ENCODE assay signal across 17 cellular contexts in the genomic region with DNA sequence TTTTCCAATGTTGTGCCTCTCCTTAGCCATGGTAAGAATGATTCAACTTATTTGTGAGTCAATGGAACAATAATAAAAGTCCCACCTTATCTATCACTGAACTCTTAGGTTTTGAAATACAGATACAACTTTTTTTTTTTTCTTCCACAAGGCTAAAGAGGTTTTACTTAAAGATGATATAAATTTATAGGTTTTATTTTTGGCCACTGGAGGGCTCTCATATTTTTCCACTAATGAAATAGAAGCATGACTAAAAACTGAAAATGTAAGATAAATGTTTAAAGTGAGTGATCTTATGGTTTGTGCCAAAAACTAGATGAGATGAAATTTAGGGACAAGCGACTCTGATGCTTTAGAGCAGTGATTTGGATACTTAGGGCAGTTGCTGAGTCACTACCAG.
DNase-seq lines count a peak whose midpoint lies in the region; ATAC-seq and TF ChIP-seq lines count a peak whose summit lies in the region.
"Had no signal": no experiment of that assay in that cellular context is flagged by ENCODE, and none has a peak within 500 bp of the region (broad histone marks: within the 10 kb centered on the region; RNA-seq: fewer than 3 reads in every experiment).

No MANE protein-coding gene starts in this region.

- no peak for TF ChIP-seq RAD21 in SK-N-SH (IDR thresholded peaks at IDR 0.05; ENCODE audit: low read length)

- no peak overlapping the region for H3K9ac ChIP-seq in SK-N-SH

- no peaks in the 10 kb centered on the region for H3K9me2 ChIP-seq in SK-N-SH
- no peaks in the 10 kb centered on the region for H3K9me2 ChIP-seq in PC-9 (ENCODE audit: insufficient read depth)

- intact Hi-C loops in PC-9 (cut with micrococcal nuclease; ENCODE audit: unreplicated experiment) (no loop called here), Calu3 (cut with micrococcal nuclease; ENCODE audit: unreplicated experiment) (loop anchor here (10.0 kb wide), 2 partner anchors 794 to 964 kb away; no protein-coding TSS in a partner anchor)

- H3F3A ChIP-seq in SK-N-SH (replicated peaks; ENCODE audit: insufficient read depth) = no peaks in the 10 kb centered on the region
- no peaks in the 10 kb centered on the region for H3F3A ChIP-seq in PC-9 (ENCODE audit: insufficient read depth, low read depth)

- H3K36me3 Mint-ChIP-seq in type B pancreatic cell (no peaks in the 10 kb centered on the region), Calu3 (ENCODE audit: insufficient read depth, unreplicated experiment) (no peaks in the 10 kb centered on the region)

- no peaks in the 10 kb centered on the region for H3K27me3 ChIP-seq in SK-N-SH (ENCODE audit: insufficient read depth)
- H3K27me3 ChIP-seq in PC-9 (ENCODE audit: insufficient read depth, low read depth) = no peaks in the 10 kb centered on the region
- H3K27me3 ChIP-seq: gastroesophageal sphincter had no signal

- H2AFZ ChIP-seq in SK-N-SH (ENCODE audit: low read depth) = no peak overlapping the region
- H2AFZ ChIP-seq in PC-9 = no peak overlapping the region

- H3K4me3 Mint-ChIP-seq in type B pancreatic cell (no peak overlapping the region), Calu3 (ENCODE audit: low read depth, unreplicated experiment) (no peak overlapping the region)
- H3K4me3 Mint-ChIP-seq: activated naive CD4-positive, alpha-beta T cell treated with anti-CD3 and anti-CD28 coated beads for 36 hours had no signal

- H3K27ac ChIP-seq in SK-N-SH (ENCODE audit: low read depth in 2 of 2, low read length in 1 of 2) (no peak overlapping the region), PC-9 (no peak overlapping the region)
- H3K27ac ChIP-seq: gastroesophageal sphincter had no signal

- H3K27me3 Mint-ChIP-seq in type B pancreatic cell (peaks cover 2% of the 10 kb centered on the region), Calu3 (ENCODE audit: unreplicated experiment) (no peaks in the 10 kb centered on the region)

- H3K9me3 Mint-ChIP-seq in type B pancreatic cell (peaks cover 5% of the 10 kb centered on the region), Calu3 (ENCODE audit: low read depth, unreplicated experiment) (no peaks in the 10 kb centered on the region)

- no TSS peak for BruUV-seq in PC-9 (replicated peaks; lab: Mats Ljungman, UMichigan)
- BruUV-seq in Calu3 (replicated peaks; lab: Mats Ljungman, UMichigan) = no TSS peak

- H3K4me1 ChIP-seq in SK-N-SH (ENCODE audit: control insufficient read depth in 1 of 2, insufficient read depth in 2 of 2, low read depth in 1 of 2, low read length in 1 of 2) = no peaks in the 10 kb centered on the region
- H3K4me1 ChIP-seq in PC-9 (replicated peaks; ENCODE audit: insufficient read depth) = no peaks in the 10 kb centered on the region
- H3K4me1 ChIP-seq: gastroesophageal sphincter had no signal

- WGBS in SK-N-SH (ENCODE audit: low lambda C conversion rate) = 3% methylated on average over 1 of the region's 1 CpG

- H3K4me3 ChIP-seq in SK-N-SH (ENCODE audit: low read depth in 2 of 2, low read length in 1 of 2) = no peak overlapping the region
- H3K4me3 ChIP-seq in PC-9 = no peak overlapping the region
- H3K4me3 ChIP-seq: gastroesophageal sphincter had no signal

- H3K27ac Mint-ChIP-seq in type B pancreatic cell = no peak overlapping the region
- H3K27ac Mint-ChIP-seq in Calu3 (ENCODE audit: unreplicated experiment) = no peak overlapping the region
- H3K27ac Mint-ChIP-seq: activated naive CD4-positive, alpha-beta T cell treated with anti-CD3 and anti-CD28 coated beads for 36 hours had no signal

- CTCF ChIA-PET in SK-N-SH (lab: Yijun Ruan, JAX) = interaction anchor here (0.7 to 1.2 kb wide), 2 partner anchors 10 to 967 kb away, joined by 3 to 5 read pairs; no protein-coding TSS in a partner anchor
- CTCF ChIA-PET in PC-9 (lab: Charles Lee) = no interaction called here
- CTCF ChIA-PET in Calu3 (lab: Charles Lee) = no interaction called here

- no peak overlapping the region for H3K4me2 ChIP-seq in SK-N-SH
- H3K4me2 ChIP-seq in PC-9 = no peak overlapping the region

- no peak for ATAC-seq in SK-N-SH treated with all-trans-retinoic acid at 6 μM for 48 hours
- ATAC-seq in GM19463 (IDR thresholded peaks at IDR 0.05; ENCODE audit: unreplicated experiment) = no peak
- ATAC-seq: gastroesophageal sphincter, left lobe of liver had no signal

- POLR2A ChIA-PET in SK-N-SH (lab: Yijun Ruan, JAX) = no interaction called here
- POLR2A ChIA-PET in PC-9 (lab: Charles Lee; ENCODE audit: unreplicated experiment) = no interaction called here

- H3K9me3 ChIP-seq in SK-N-SH (no peaks in the 10 kb centered on the region), PC-9 (ENCODE audit: insufficient read depth, low read depth) (no peaks in the 10 kb centered on the region)
- H3K9me3 ChIP-seq: gastroesophageal sphincter had no signal

- TF ChIP-seq EP300 in SK-N-SH (IDR thresholded peaks at IDR 0.05; ENCODE audit: borderline replicate concordance in 1 of 2, low read depth in 1 of 2, low read length in 1 of 2) = no peak

- H3K36me3 ChIP-seq in SK-N-SH (replicated peaks in 1 of 2; ENCODE audit: control insufficient read depth in 1 of 2, insufficient read depth in 2 of 2, low read length in 1 of 2) (no peaks in the 10 kb centered on the region), PC-9 (ENCODE audit: low read depth) (no peaks in the 10 kb centered on the region)
- H3K36me3 ChIP-seq: gastroesophageal sphincter had no signal

- H4K20me1 ChIP-seq in SK-N-SH (ENCODE audit: insufficient read depth) (no peaks in the 10 kb centered on the region), PC-9 (ENCODE audit: insufficient read depth) (no peaks in the 10 kb centered on the region)

- DNase-seq in SK-N-SH = no peak
- DNase-seq in PC-9 = no peak
- DNase-seq in fibroblast of gingiva (ENCODE audit: low read depth) = peak; percentile 34
- DNase-seq in type B pancreatic cell (ENCODE audit: extremely low spot score, unreplicated experiment) = no peak
- DNase-seq in COLO668 (lab: John Stamatoyannopoulos, UW; ENCODE audit: unreplicated experiment) = no peak
- no peak for DNase-seq in Calu3
- DNase-seq: activated CD8-positive, alpha-beta memory T cell treated with anti-CD3 and anti-CD28 coated beads for 24 hours; activated naive CD4-positive, alpha-beta T cell treated with anti-CD3 and anti-CD28 coated beads for 36 hours; H7; NCI-H1436 treated with DMSO at 0.1 percent for 48 hours; nucleus accumbens; T-helper 2 cell; trophoblast cell had no signal

- H3K79me2 ChIP-seq in SK-N-SH (ENCODE audit: insufficient read depth) = no peaks in the 10 kb centered on the region
- H3K79me2 ChIP-seq in PC-9 (ENCODE audit: low read depth) = no peaks in the 10 kb centered on the region

- peak; percentile 46; the same call in 1 of the 2 replicates for TF ChIP-seq CTCF in SK-N-SH (IDR thresholded peaks at IDR 0.05)
- peak; percentile 47; the same call in 1 of the 2 replicates for TF ChIP-seq CTCF in PC-9 (conservative IDR thresholded peaks at IDR 0.05)
- peak; percentile 55 for TF ChIP-seq CTCF in type B pancreatic cell (conservative IDR thresholded peaks at IDR 0.05)
- TF ChIP-seq CTCF in Calu3 (IDR thresholded peaks at IDR 0.05; ENCODE audit: unreplicated experiment) = no peak

- H3K4me1 Mint-ChIP-seq in type B pancreatic cell (ENCODE audit: unreplicated experiment) (no peaks in the 10 kb centered on the region), Calu3 (ENCODE audit: low read depth, unreplicated experiment) (no peaks in the 10 kb centered on the region)

TF ChIP-seq in SK-N-SH, 30 proteins besides CTCF, POLR2A, EP300 and RAD21:
- TF ChIP-seq EZH2phosphoT487 (IDR thresholded peaks at IDR 0.05; ENCODE audit: borderline replicate concordance, low read depth) (no peak), FOXJ3 (CRISPR knock-in tag; IDR thresholded peaks at IDR 0.05) (no peak), POLR2AphosphoS5 (IDR thresholded peaks at IDR 0.05; ENCODE audit: low read depth, low read length) (no peak), NRF1 (IDR thresholded peaks at IDR 0.05; ENCODE audit: low read depth, low read length) (no peak), NFIC (IDR thresholded peaks at IDR 0.05; ENCODE audit: borderline replicate concordance) (no peak)

TF ChIP-seq in SK-N-SH treated with all-trans-retinoic acid at 6 μM for 48 hours, 23 proteins besides CTCF, POLR2A, EP300 and RAD21 (continues in another document):
- TF ChIP-seq CREB5 (CRISPR knock-in tag; IDR thresholded peaks at IDR 0.05; ENCODE audit: low read depth) (no peak), ESRRG (CRISPR knock-in tag; IDR thresholded peaks at IDR 0.05) (no peak), TOX (CRISPR knock-in tag; IDR thresholded peaks at IDR 0.05; ENCODE audit: borderline replicate concordance) (no peak), ZFP3 (CRISPR knock-in tag; IDR thresholded peaks at IDR 0.05) (no peak)
- TF ChIP-seq, protein P1, sequence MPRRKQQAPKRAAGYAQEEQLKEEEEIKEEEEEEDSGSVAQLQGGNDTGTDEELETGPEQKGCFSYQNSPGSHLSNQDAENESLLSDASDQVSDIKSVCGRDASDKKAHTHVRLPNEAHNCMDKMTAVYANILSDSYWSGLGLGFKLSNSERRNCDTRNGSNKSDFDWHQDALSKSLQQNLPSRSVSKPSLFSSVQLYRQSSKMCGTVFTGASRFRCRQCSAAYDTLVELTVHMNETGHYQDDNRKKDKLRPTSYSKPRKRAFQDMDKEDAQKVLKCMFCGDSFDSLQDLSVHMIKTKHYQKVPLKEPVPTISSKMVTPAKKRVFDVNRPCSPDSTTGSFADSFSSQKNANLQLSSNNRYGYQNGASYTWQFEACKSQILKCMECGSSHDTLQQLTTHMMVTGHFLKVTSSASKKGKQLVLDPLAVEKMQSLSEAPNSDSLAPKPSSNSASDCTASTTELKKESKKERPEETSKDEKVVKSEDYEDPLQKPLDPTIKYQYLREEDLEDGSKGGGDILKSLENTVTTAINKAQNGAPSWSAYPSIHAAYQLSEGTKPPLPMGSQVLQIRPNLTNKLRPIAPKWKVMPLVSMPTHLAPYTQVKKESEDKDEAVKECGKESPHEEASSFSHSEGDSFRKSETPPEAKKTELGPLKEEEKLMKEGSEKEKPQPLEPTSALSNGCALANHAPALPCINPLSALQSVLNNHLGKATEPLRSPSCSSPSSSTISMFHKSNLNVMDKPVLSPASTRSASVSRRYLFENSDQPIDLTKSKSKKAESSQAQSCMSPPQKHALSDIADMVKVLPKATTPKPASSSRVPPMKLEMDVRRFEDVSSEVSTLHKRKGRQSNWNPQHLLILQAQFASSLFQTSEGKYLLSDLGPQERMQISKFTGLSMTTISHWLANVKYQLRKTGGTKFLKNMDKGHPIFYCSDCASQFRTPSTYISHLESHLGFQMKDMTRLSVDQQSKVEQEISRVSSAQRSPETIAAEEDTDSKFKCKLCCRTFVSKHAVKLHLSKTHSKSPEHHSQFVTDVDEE (CRISPR knock-in tag; IDR thresholded peaks at IDR 0.05) = no peak
